ENCODE assay signal across 8 cellular contexts in the genomic region with DNA sequence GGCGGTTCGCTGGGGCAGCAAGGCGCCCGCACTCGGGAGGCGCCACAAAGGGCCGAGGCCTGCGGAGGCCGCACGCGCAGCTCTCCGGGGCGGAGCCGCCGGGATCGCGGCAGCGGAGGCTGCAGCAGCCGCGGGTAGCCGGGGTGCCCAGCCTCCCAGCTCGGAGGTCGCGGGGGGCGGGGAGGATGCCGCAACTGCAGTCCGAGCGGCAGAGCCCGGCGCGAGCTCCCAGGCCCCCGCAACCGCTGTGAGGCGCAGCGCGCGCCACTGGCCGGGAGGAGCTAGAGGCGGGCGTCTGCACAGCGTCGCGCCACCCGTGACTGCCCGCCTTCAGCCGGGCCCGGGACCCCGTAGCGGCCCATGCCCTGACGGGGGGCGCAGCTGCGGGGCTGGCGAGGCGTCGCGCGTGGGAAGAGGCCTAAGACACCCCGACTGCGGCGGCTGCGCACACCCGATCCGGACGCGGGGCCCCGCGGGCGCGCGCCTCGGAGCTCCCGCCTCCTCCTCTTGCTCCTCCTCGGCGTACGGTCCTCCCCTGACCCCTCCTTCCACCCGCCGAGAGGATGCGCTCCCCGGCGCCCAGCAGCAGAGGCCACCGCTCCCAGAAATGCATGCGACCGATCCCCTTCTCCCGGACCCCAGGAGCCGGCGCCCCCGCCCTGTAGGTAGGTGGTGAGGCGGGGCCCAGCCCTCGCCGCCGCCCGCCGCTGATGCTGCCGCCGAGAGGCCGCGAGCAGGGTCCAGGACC. TPM values are rescaled to one million over a fixed set of nuclear protein-coding genes. Genes with fewer than 3 reads are reported as not detected.
DNase-seq lines count a peak whose midpoint lies in the region; TF ChIP-seq lines count a peak whose summit lies in the region.

A gene with protein sequence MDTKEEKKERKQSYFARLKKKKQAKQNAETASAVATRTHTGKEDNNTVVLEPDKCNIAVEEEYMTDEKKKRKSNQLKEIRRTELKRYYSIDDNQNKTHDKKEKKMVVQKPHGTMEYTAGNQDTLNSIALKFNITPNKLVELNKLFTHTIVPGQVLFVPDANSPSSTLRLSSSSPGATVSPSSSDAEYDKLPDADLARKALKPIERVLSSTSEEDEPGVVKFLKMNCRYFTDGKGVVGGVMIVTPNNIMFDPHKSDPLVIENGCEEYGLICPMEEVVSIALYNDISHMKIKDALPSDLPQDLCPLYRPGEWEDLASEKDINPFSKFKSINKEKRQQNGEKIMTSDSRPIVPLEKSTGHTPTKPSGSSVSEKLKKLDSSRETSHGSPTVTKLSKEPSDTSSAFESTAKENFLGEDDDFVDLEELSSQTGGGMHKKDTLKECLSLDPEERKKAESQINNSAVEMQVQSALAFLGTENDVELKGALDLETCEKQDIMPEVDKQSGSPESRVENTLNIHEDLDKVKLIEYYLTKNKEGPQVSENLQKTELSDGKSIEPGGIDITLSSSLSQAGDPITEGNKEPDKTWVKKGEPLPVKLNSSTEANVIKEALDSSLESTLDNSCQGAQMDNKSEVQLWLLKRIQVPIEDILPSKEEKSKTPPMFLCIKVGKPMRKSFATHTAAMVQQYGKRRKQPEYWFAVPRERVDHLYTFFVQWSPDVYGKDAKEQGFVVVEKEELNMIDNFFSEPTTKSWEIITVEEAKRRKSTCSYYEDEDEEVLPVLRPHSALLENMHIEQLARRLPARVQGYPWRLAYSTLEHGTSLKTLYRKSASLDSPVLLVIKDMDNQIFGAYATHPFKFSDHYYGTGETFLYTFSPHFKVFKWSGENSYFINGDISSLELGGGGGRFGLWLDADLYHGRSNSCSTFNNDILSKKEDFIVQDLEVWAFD (plus strand): TSS at position 558 of the 748 bp plus-strand sequence. CDS start 24,395 bp downstream, outside the sequence.

- H3K9me3 Mint-ChIP-seq in T-helper 1 cell treated with Interleukin-12 subunit alpha and Interleukin-12 subunit beta and Interleukin-4 antibody, amounts not matched to agents 30 μg/mL and 1 μg/mL, for 36 hours: no peaks in the 10 kb centered on the region

- peak; percentile 26 for TF ChIP-seq CTCF in GM10266 (IDR thresholded peaks at IDR 0.05; ENCODE audit: control insufficient read depth, insufficient read depth, low read depth, missing control alignments)
- TF ChIP-seq CTCF in right atrium auricular region (IDR thresholded peaks at IDR 0.05): peak in 1 of 2 donors; percentile 49
- peak in 2 of 4 experiments; percentile 9 to 16 for TF ChIP-seq CTCF in uterus (IDR thresholded peaks at IDR 0.05)

- H3K36me3 Mint-ChIP-seq in T-helper 1 cell treated with Interleukin-12 subunit alpha and Interleukin-12 subunit beta and Interleukin-4 antibody, amounts not matched to agents 30 μg/mL and 1 μg/mL, for 36 hours (ENCODE audit: low read depth): peaks cover 13% of the 10 kb centered on the region

- H3K36me3 ChIP-seq in MG63: no peaks in the 10 kb centered on the region
- H3K36me3 ChIP-seq in right atrium auricular region: no peaks in the 10 kb centered on the region
- no peaks in the 10 kb centered on the region for H3K36me3 ChIP-seq in uterus

- peak within 1 kb of the TSS; percentile 79 for H3K4me3 ChIP-seq in MG63
- H3K4me3 ChIP-seq in right atrium auricular region: peak within 1 kb of the TSS; percentile 60 to 85
- peak within 1 kb of the TSS; percentile 66 to 79 for H3K4me3 ChIP-seq in uterus

- peaks cover 41% of the 10 kb centered on the region for H3K4me1 Mint-ChIP-seq in T-helper 1 cell treated with Interleukin-12 subunit alpha and Interleukin-12 subunit beta and Interleukin-4 antibody, amounts not matched to agents 30 μg/mL and 1 μg/mL, for 36 hours (ENCODE audit: low read depth)

- H3K27me3 ChIP-seq in MG63 (no peaks in the 10 kb centered on the region), right atrium auricular region (no peaks in the 10 kb centered on the region), uterus (no peaks in the 10 kb centered on the region)

- no peaks in the 10 kb centered on the region for H3K27me3 Mint-ChIP-seq in T-helper 1 cell treated with Interleukin-12 subunit alpha and Interleukin-12 subunit beta and Interleukin-4 antibody, amounts not matched to agents 30 μg/mL and 1 μg/mL, for 36 hours (ENCODE audit: low read depth)

- no peaks in the 10 kb centered on the region for H3K9me3 ChIP-seq in MG63
- no peaks in the 10 kb centered on the region for H3K9me3 ChIP-seq in right atrium auricular region
- no peaks in the 10 kb centered on the region for H3K9me3 ChIP-seq in uterus

- peaks cover 0 to 42% of the 10 kb centered on the region in 2 donors for H3K4me1 ChIP-seq in right atrium auricular region
- no peaks in the 10 kb centered on the region for H3K4me1 ChIP-seq in uterus

- peak; percentile 85 for DNase-seq in GM10266 (ENCODE audit: extremely low spot score)
- DNase-seq in HCEC 1CT: peak; percentile 81
- peak; percentile 77 for DNase-seq in MG63
- peak; percentile 70 for DNase-seq in right atrium auricular region (ENCODE audit: low spot score)
- DNase-seq in putamen (ENCODE audit: low spot score): peak; percentile 92
- peak; percentile 78 to 85 for DNase-seq in uterus

- intact Hi-C loops in uterus (cut with DNase I; ENCODE audit: low total_unique reads): no loop called here

- H3K4me3 Mint-ChIP-seq in T-helper 1 cell treated with Interleukin-12 subunit alpha and Interleukin-12 subunit beta and Interleukin-4 antibody, amounts not matched to agents 30 μg/mL and 1 μg/mL, for 36 hours: peak within 1 kb of the TSS; percentile 92

- H3K27ac Mint-ChIP-seq in T-helper 1 cell treated with Interleukin-12 subunit alpha and Interleukin-12 subunit beta and Interleukin-4 antibody, amounts not matched to agents 30 μg/mL and 1 μg/mL, for 36 hours: peak within 1 kb of the TSS; percentile 99

- H3K27ac ChIP-seq in angular gyrus (ENCODE audit: low read depth, low read length) (peak within 1 kb of the TSS; percentile 99), right atrium auricular region (peak within 1 kb of the TSS; percentile 95), uterus (peak within 1 kb of the TSS; percentile 98 to 99)

- peak; percentile 89 to 93 for TF ChIP-seq POLR2A in uterus (IDR thresholded peaks at IDR 0.05)

RNA-seq across cellular contexts. Expression of the gene that starts here (rescaled TPM):
- total RNA-seq in MG63 (2014; rRNA removed; shearing (Covaris generic); ENCODE audit: low replicate concordance): 6.7 and 10.6 TPM in 2 replicates
- total RNA-seq in right atrium auricular region (10 to 100 TPM; 12.2 to 12.7 TPM), uterus (10 to 100 TPM; 17.9 to 72.8 (median 40.6) TPM)

Comparison
In these comparisons a context has a peak if more than half of its experiments do, and no peak if none do; other contexts are left out.
1. Peak in every context shown above with its lines: DNase-seq, H3K4me3 ChIP-seq and H3K27ac ChIP-seq.